In the genomic region with DNA sequence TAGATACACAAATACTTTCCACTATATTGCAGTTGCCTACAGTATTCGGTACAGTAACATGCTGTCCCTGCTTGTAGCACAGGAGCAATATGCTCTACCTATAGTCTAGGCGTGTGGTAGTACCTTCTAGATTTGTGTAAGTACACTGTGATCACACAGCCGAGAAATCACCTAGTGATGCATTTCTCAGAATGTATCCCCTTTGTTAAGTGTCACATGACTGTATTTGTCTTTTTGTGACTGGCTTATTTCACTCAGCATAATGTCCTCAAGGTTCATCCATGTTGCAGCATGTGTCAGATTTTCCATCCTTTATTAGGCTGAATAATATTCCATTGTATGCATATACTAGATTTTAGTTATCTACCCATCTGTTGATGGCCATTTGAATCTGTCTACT, we compare ENCODE assay signal across 22 cellular contexts.
DNase-seq lines count a peak whose midpoint lies in the region; ATAC-seq, FAIRE-seq and TF ChIP-seq lines count a peak whose summit lies in the region.
"Had no signal": no experiment of that assay in that cellular context is flagged by ENCODE, and none has a peak within 500 bp of the region (broad histone marks: within the 10 kb centered on the region; RNA-seq: fewer than 3 reads in every experiment).

No MANE protein-coding gene starts in this region.

- TF ChIP-seq CTCF in astrocyte (IDR thresholded peaks at IDR 0.05; ENCODE audit: insufficient read depth, low read depth, low read length) (no peak), bronchial epithelial cell (IDR thresholded peaks at IDR 0.05; ENCODE audit: insufficient read depth, low read length, severe bottlenecking) (no peak)

- ATAC-seq in activated CD4-positive, alpha-beta T cell treated with anti-CD3 and anti-CD28 coated beads for 36 hours, result peak; percentile 60
- no peak for ATAC-seq in GM21529 (IDR thresholded peaks at IDR 0.05; ENCODE audit: unreplicated experiment)
- ATAC-seq: A549; CD8-positive, alpha-beta T cell had no signal

- no peak overlapping the region for H3K4me2 ChIP-seq in astrocyte (ENCODE audit: low read length)
- H3K4me2 ChIP-seq: A549; BLaER1 treated with 17β-estradiol and CSF1 and Interleukin-3, amounts not matched to agents 10 nM and 100 nM had no signal

- H3K27me3 ChIP-seq in astrocyte (ENCODE audit: insufficient read depth, low read length), result no peaks in the 10 kb centered on the region
- H3K27me3 ChIP-seq in bronchial epithelial cell (ENCODE audit: control insufficient read depth, insufficient read depth, low read length), result no peaks in the 10 kb centered on the region
- H3K27me3 ChIP-seq: BLaER1 treated with 17β-estradiol and CSF1 and Interleukin-3, amounts not matched to agents 10 nM and 100 nM had no signal

- H3K27ac Mint-ChIP-seq in activated CD4-positive, alpha-beta T cell treated with anti-CD3 and anti-CD28 coated beads for 36 hours, result no peak overlapping the region
- no peak overlapping the region for H3K27ac Mint-ChIP-seq in astrocyte (ENCODE audit: unreplicated experiment)
- H3K27ac Mint-ChIP-seq: B cell; CD4-positive, alpha-beta T cell; CD8-positive, alpha-beta T cell had no signal

- H3K4me3 ChIP-seq in astrocyte (ENCODE audit: insufficient read depth, low read depth, low read length) (no peak overlapping the region), bronchial epithelial cell (ENCODE audit: low read depth, low read length) (no peak overlapping the region)
- H3K4me3 ChIP-seq: A549; BLaER1 treated with 17β-estradiol and CSF1 and Interleukin-3, amounts not matched to agents 10 nM and 100 nM had no signal

- H3K27ac ChIP-seq in astrocyte (ENCODE audit: low read depth, low read length), result no peak overlapping the region
- H3K27ac ChIP-seq: 22Rv1; A549; BLaER1 treated with 17β-estradiol and CSF1 and Interleukin-3, amounts not matched to agents 10 nM and 100 nM; C4-2B had no signal

- H4K20me1 ChIP-seq in astrocyte (ENCODE audit: insufficient read depth, low read length), result peaks cover 36% of the 10 kb centered on the region

- H3K4me1 ChIP-seq in astrocyte (ENCODE audit: insufficient read depth, low read length), result no peaks in the 10 kb centered on the region
- H3K4me1 ChIP-seq: A549, Caco-2 had no signal

- H3K27me3 Mint-ChIP-seq in activated CD4-positive, alpha-beta T cell treated with anti-CD3 and anti-CD28 coated beads for 36 hours, result no peaks in the 10 kb centered on the region
- H3K27me3 Mint-ChIP-seq in astrocyte (ENCODE audit: low read depth, unreplicated experiment), result no peaks in the 10 kb centered on the region
- H3K27me3 Mint-ChIP-seq: B cell; CD4-positive, alpha-beta T cell had no signal

- H3K9ac ChIP-seq in astrocyte (ENCODE audit: low read length), result no peak overlapping the region
- H3K9ac ChIP-seq: BLaER1 treated with 17β-estradiol and CSF1 and Interleukin-3, amounts not matched to agents 10 nM and 100 nM had no signal

- H2AFZ ChIP-seq in astrocyte (ENCODE audit: low read depth, low read length), result no peak overlapping the region

- H3K36me3 Mint-ChIP-seq in activated CD4-positive, alpha-beta T cell treated with anti-CD3 and anti-CD28 coated beads for 36 hours (ENCODE audit: low read depth), result peaks cover 12% of the 10 kb centered on the region
- H3K36me3 Mint-ChIP-seq in astrocyte (ENCODE audit: low read depth, unreplicated experiment), result no peaks in the 10 kb centered on the region

- H3K4me3 Mint-ChIP-seq in activated CD4-positive, alpha-beta T cell treated with anti-CD3 and anti-CD28 coated beads for 36 hours, result no peak overlapping the region
- H3K4me3 Mint-ChIP-seq in astrocyte (ENCODE audit: unreplicated experiment), result no peak overlapping the region
- H3K4me3 Mint-ChIP-seq: B cell; CD4-positive, alpha-beta T cell; CD8-positive, alpha-beta T cell had no signal

- H3K36me3 ChIP-seq in astrocyte (ENCODE audit: insufficient read depth, low read length), result no peaks in the 10 kb centered on the region
- no peaks in the 10 kb centered on the region for H3K36me3 ChIP-seq in bronchial epithelial cell (ENCODE audit: control insufficient read depth, insufficient read depth, low read length)

- H3K9me3 Mint-ChIP-seq in activated CD4-positive, alpha-beta T cell treated with anti-CD3 and anti-CD28 coated beads for 36 hours (ENCODE audit: low read depth), result peaks cover 7% of the 10 kb centered on the region
- H3K9me3 Mint-ChIP-seq in astrocyte (ENCODE audit: unreplicated experiment), result no peaks in the 10 kb centered on the region
- H3K9me3 Mint-ChIP-seq: CD4-positive, alpha-beta T cell had no signal

- CTCF ChIA-PET in activated CD4-positive, alpha-beta T cell treated with anti-CD3 and anti-CD28 coated beads for 36 hours (lab: Charles Lee), result no interaction called here

- no peaks in the 10 kb centered on the region for H3K9me3 ChIP-seq in astrocyte (ENCODE audit: insufficient read depth, low read depth, low read length)

- no peak for DNase-seq in activated CD4-positive, alpha-beta T cell treated with anti-CD3 and anti-CD28 coated beads for 36 hours
- DNase-seq in activated CD4-positive, alpha-beta T cell treated with anti-CD3 and anti-CD28 coated beads for 1 hour, result no peak
- DNase-seq in GM12891 (ENCODE audit: insufficient read length, low spot score) (no peak), astrocyte (ENCODE audit: low read depth) (no peak), bronchial epithelial cell (ENCODE audit: low read depth) (no peak), hypothalamus (lab: John Stamatoyannopoulos, UW) (no peak)
- DNase-seq: AML-193; Caco-2; Calu3; CD4-positive, alpha-beta T cell; CD8-positive, alpha-beta T cell; DMS79 treated with DMSO at 0.1 percent for 48 hours; GF-D8 had no signal

- intact Hi-C loops in activated CD4-positive, alpha-beta T cell treated with anti-CD3 and anti-CD28 coated beads for 36 hours (cut with DNase I, micrococcal nuclease), result no loop called here

- H3K79me2 ChIP-seq in astrocyte (ENCODE audit: insufficient read depth, low read length), result peaks cover 10% of the 10 kb centered on the region

- FAIRE-seq in GM12891 (lab: Jason Lieb, UNC) (peak; percentile 5), astrocyte (lab: Jason Lieb, UNC) (peak; percentile 59), bronchial epithelial cell (lab: Jason Lieb, UNC) (peak; percentile 28)
- FAIRE-seq: A549, D721Med, G401.6, GM18507 had no signal

- POLR2A ChIA-PET in activated CD4-positive, alpha-beta T cell treated with anti-CD3 and anti-CD28 coated beads for 36 hours (lab: Charles Lee), result no interaction called here

- H3K4me1 Mint-ChIP-seq in activated CD4-positive, alpha-beta T cell treated with anti-CD3 and anti-CD28 coated beads for 36 hours, result peaks cover 3% of the 10 kb centered on the region
- H3K4me1 Mint-ChIP-seq in astrocyte (ENCODE audit: low read depth, unreplicated experiment), result no peaks in the 10 kb centered on the region

- no peak for TF ChIP-seq POLR2A in GM12891 (IDR thresholded peaks at IDR 0.05; ENCODE audit: low read depth, low read length)

TF ChIP-seq in GM12891, 5 proteins besides CTCF, POLR2A, EP300 and RAD21:
- TF ChIP-seq SPI1 (IDR thresholded peaks at IDR 0.05; ENCODE audit: low read depth, low read length) (no peak), POLR2AphosphoS5 (IDR thresholded peaks at IDR 0.05; ENCODE audit: low read depth, low read length) (no peak), POU2F2 (IDR thresholded peaks at IDR 0.05; ENCODE audit: low read depth, low read length) (no peak), TAF1 (IDR thresholded peaks at IDR 0.05; ENCODE audit: low read depth, low read length) (no peak), PAX5 (IDR thresholded peaks at IDR 0.05; ENCODE audit: insufficient read depth, low read length, severe bottlenecking) (no peak)
